In genomic region chr18:48084041-48084757, GRCh38 we compare ENCODE assay signal across 23 cellular contexts.
DNase-seq lines count a peak whose midpoint lies in the region; ATAC-seq, FAIRE-seq and TF ChIP-seq lines count a peak whose summit lies in the region.
"Had no signal": no experiment of that assay in that cellular context is flagged by ENCODE, and none has a peak within 500 bp of the region (broad histone marks: within the 10 kb centered on the region; RNA-seq: fewer than 3 reads in every experiment).

No MANE protein-coding gene starts in this region.

- H3K27ac ChIP-seq in Peyer's patch = peak overlapping the region in 3 of 4 donors; percentile 75 to 97 (median 86)
- H3K27ac ChIP-seq in colonic mucosa = no peak overlapping the region
- peak overlapping the region; percentile 12 to 38 for H3K27ac ChIP-seq in small intestine (ENCODE audit: low read depth in 1 of 2, low read length in 1 of 2)

- TF ChIP-seq POLR2A in Peyer's patch (IDR thresholded peaks at IDR 0.05) = peak in 1 of 2 donors; percentile 43

- peak; percentile 12 for ATAC-seq in mucosa of descending colon
- ATAC-seq in HG02610 (IDR thresholded peaks at IDR 0.05; ENCODE audit: unreplicated experiment) = no peak
- ATAC-seq: GM12878 had no signal

- WGBS in small intestine, 3 donors = 60 to 82% (median 66%) methylated on average over 13 of the region's 13 CpGs

- DNase-seq in Peyer's patch (peak in 2 of 3 donors; percentile 72 to 73), colonic mucosa (peak; percentile 26), mucosa of descending colon (peak in 1 of 3 donors; percentile 21), small intestine (peak; percentile 39), HuH-7.5 (ENCODE audit: low spot score) (no peak)
- no peak for DNase-seq in activated CD4-positive, alpha-beta T cell treated with anti-CD3 and anti-CD28 coated beads for 1 hour
- DNase-seq: ACHN; BE2C; C1 segment of cervical spinal cord; CD4-positive, CD25-positive, alpha-beta regulatory T cell; CD8-positive, alpha-beta memory T cell; COR-L47; DMS 273 treated with DMSO at 0.1 percent for 48 hours; DMS53; DND-41; EL; H9; IMR-90 had no signal

- H3K4me3 ChIP-seq in Peyer's patch (peak overlapping the region in 2 of 4 donors; percentile 29 to 35), colonic mucosa (no peak overlapping the region), mucosa of descending colon (no peak overlapping the region), small intestine (ENCODE audit: low read depth in 1 of 2, low read length in 2 of 2) (no peak overlapping the region)
- H3K4me3 ChIP-seq: GM12878 had no signal

- H3K36me3 ChIP-seq in Peyer's patch (no peaks in the 10 kb centered on the region), colonic mucosa (no peaks in the 10 kb centered on the region), mucosa of descending colon (ENCODE audit: low read depth) (no peaks in the 10 kb centered on the region), small intestine (ENCODE audit: control insufficient read depth in 2 of 2, insufficient read depth in 2 of 2, low read length in 2 of 2) (no peaks in the 10 kb centered on the region)
- H3K36me3 ChIP-seq: BE2C had no signal

- no peak for FAIRE-seq in small intestine (lab: Jason Lieb, UNC)
- FAIRE-seq: A204.1, GM12878, GM19239, H1 had no signal

- no peak overlapping the region for H3K9ac ChIP-seq in colonic mucosa (ENCODE audit: low read depth in 2 of 2, low read length in 2 of 2)

- no peaks in the 10 kb centered on the region for H3K9me3 ChIP-seq in Peyer's patch
- H3K9me3 ChIP-seq in colonic mucosa = no peaks in the 10 kb centered on the region
- no peaks in the 10 kb centered on the region for H3K9me3 ChIP-seq in mucosa of descending colon
- no peaks in the 10 kb centered on the region for H3K9me3 ChIP-seq in small intestine (ENCODE audit: control insufficient read depth, low read depth)
- H3K9me3 ChIP-seq: BE2C had no signal

- H3K27me3 ChIP-seq in Peyer's patch (no peaks in the 10 kb centered on the region), colonic mucosa (no peaks in the 10 kb centered on the region), small intestine (ENCODE audit: control insufficient read depth in 2 of 2, insufficient read depth in 2 of 2, low read length in 2 of 2) (no peaks in the 10 kb centered on the region)
- H3K27me3 ChIP-seq: BE2C had no signal

- H3K4me1 ChIP-seq in Peyer's patch (peaks cover 0 to 19% (median 3%) of the 10 kb centered on the region in 4 donors), colonic mucosa (no peaks in the 10 kb centered on the region), mucosa of descending colon (ENCODE audit: low read depth) (peaks cover 15% of the 10 kb centered on the region), small intestine (ENCODE audit: control insufficient read depth in 2 of 2, insufficient read depth in 1 of 2, low read depth in 1 of 2, low read length in 1 of 2) (peaks cover 0 to 6% of the 10 kb centered on the region in 2 donors)
- H3K4me1 ChIP-seq: BE2C had no signal

- no peak for TF ChIP-seq CTCF in Peyer's patch (IDR thresholded peaks at IDR 0.05)
- no peak for TF ChIP-seq CTCF in colonic mucosa (IDR thresholded peaks at IDR 0.05)
- no peak for TF ChIP-seq CTCF in mucosa of descending colon (IDR thresholded peaks at IDR 0.05)

- intact Hi-C loops in colonic mucosa (cut with DNase I) = no loop called here
- intact Hi-C loops in mucosa of descending colon (cut with DNase I, micrococcal nuclease) = no loop called here

Comparison
In these comparisons a context has a peak if more than half of its experiments do, and no peak if none do; other contexts are left out.
1. DNase-seq: peak in Peyer's patch (2 of 3), colonic mucosa (single experiment) and small intestine (single experiment); none in HuH-7.5 (single experiment) and activated CD4-positive, alpha-beta T cell treated with anti-CD3 and anti-CD28 coated beads for 1 hour (single experiment).